In the genomic region with DNA sequence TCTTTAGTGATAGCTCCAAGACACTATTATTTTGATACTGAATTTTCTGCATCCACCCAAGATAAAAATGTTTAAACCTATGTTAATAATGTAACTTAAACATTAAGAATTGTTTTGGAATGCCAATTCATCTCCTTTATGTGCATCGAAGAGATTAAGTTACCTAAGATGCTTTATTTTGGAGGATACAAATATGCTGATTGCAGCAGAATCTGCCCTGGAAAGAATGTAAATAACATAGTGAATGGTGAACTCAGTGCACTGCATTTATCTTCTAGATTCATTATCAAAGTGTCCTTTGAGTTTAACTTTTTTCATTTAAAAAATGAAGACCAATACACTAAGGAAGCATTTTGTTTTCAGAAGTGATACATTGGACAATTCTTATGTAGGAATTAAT, we compare ENCODE assay signal across 4 cellular contexts.
TF ChIP-seq lines count a peak whose summit lies in the region.

No MANE protein-coding gene starts in this region.

TF ChIP-seq in HepG2, 621 proteins besides CTCF, POLR2A, EP300 and RAD21:
- TF ChIP-seq MAFK (conservative IDR thresholded peaks at IDR 0.05 in 1 of 2, IDR thresholded peaks at IDR 0.05 in 1 of 2; ENCODE audit: low read length in 2 of 2) (peak; percentile 79 to 91), MAFF (IDR thresholded peaks at IDR 0.05; ENCODE audit: low read depth, low read length) (peak; percentile 79), ZNF577 (CRISPR knock-in tag; IDR thresholded peaks at IDR 0.05; ENCODE audit: borderline replicate concordance, low read depth) (no peak)
- TF ChIP-seq, protein P1, sequence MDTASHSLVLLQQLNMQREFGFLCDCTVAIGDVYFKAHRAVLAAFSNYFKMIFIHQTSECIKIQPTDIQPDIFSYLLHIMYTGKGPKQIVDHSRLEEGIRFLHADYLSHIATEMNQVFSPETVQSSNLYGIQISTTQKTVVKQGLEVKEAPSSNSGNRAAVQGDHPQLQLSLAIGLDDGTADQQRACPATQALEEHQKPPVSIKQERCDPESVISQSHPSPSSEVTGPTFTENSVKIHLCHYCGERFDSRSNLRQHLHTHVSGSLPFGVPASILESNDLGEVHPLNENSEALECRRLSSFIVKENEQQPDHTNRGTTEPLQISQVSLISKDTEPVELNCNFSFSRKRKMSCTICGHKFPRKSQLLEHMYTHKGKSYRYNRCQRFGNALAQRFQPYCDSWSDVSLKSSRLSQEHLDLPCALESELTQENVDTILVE (CRISPR knock-in tag; IDR thresholded peaks at IDR 0.05), result no peak

TF ChIP-seq in A549, 52 proteins besides CTCF, POLR2A, EP300 and RAD21:
- peak; percentile 77 for TF ChIP-seq MAFK (IDR thresholded peaks at IDR 0.05; ENCODE audit: partially characterized antibody)
- no peak for TF ChIP-seq FOXS1 (CRISPR knock-in tag; IDR thresholded peaks at IDR 0.05)

TF ChIP-seq in IMR-90, 13 proteins besides CTCF, POLR2A, EP300 and RAD21:
- TF ChIP-seq NFE2L2 (IDR thresholded peaks at IDR 0.05; ENCODE audit: low read depth, low read length) (no peak), MAZ (IDR thresholded peaks at IDR 0.05; ENCODE audit: borderline replicate concordance, low read depth, low read length) (no peak), SMC3 (IDR thresholded peaks at IDR 0.05; ENCODE audit: low read depth, low read length) (no peak), CHD1 (IDR thresholded peaks at IDR 0.05; ENCODE audit: low read depth, low read length) (no peak), MAFK (IDR thresholded peaks at IDR 0.05; ENCODE audit: low read depth, low read length) (peak; percentile 90)
- TF ChIP-seq, protein P2, sequence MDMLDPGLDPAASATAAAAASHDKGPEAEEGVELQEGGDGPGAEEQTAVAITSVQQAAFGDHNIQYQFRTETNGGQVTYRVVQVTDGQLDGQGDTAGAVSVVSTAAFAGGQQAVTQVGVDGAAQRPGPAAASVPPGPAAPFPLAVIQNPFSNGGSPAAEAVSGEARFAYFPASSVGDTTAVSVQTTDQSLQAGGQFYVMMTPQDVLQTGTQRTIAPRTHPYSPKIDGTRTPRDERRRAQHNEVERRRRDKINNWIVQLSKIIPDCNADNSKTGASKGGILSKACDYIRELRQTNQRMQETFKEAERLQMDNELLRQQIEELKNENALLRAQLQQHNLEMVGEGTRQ (IDR thresholded peaks at IDR 0.05; ENCODE audit: low read depth, low read length), result no peak

TF ChIP-seq in K562, 482 proteins besides CTCF, POLR2A, EP300 and RAD21:
- peak; percentile 52; the same call in 1 of the 2 replicates for TF ChIP-seq MAFG (tag; conservative IDR thresholded peaks at IDR 0.05)
- TF ChIP-seq ZBED1 (IDR thresholded peaks at IDR 0.05), result no peak
- TF ChIP-seq MAFK (IDR thresholded peaks at IDR 0.05; ENCODE audit: low read length), result peak; percentile 68
- TF ChIP-seq MAFF (IDR thresholded peaks at IDR 0.05; ENCODE audit: low read length), result peak; percentile 75
